ENCODE assay signal across 2 cellular contexts in genomic region chr9:133299996-133300395, GRCh38. TPM values are rescaled to one million over a fixed set of nuclear protein-coding genes. Genes with fewer than 3 reads are reported as not detected.
"Had no signal": no experiment of that assay in that cellular context is flagged by ENCODE, and none has a peak within 500 bp of the region (broad histone marks: within the 10 kb centered on the region; RNA-seq: fewer than 3 reads in every experiment).

No MANE protein-coding gene starts in this region.

RNA-seq across cellular contexts. Expression of gene ABO, which starts 25.0 kb away (rescaled TPM):
- total RNA-seq: H1, IMR-90 had no signal
- polyA plus RNA-seq: IMR-90 had no signal
